ENCODE assay signal across 9 cellular contexts in genomic region chr4:184453402-184454160, GRCh38. TPM values are rescaled to one million over a fixed set of nuclear protein-coding genes. Genes with fewer than 3 reads are reported as not detected.
DNase-seq lines count a peak whose midpoint lies in the region; ATAC-seq and TF ChIP-seq lines count a peak whose summit lies in the region.
"Had no signal": no experiment of that assay in that cellular context is flagged by ENCODE, and none has a peak within 500 bp of the region (broad histone marks: within the 10 kb centered on the region; RNA-seq: fewer than 3 reads in every experiment).

No MANE protein-coding gene starts in this region.

- H3K27me3 ChIP-seq in mammary epithelial cell (ENCODE audit: insufficient read depth, low read length) (no peaks in the 10 kb centered on the region), left lung (no peaks in the 10 kb centered on the region), thyroid gland (no peaks in the 10 kb centered on the region), ovary (no peaks in the 10 kb centered on the region)

- H3K9me3 ChIP-seq in mammary epithelial cell (replicated peaks; ENCODE audit: insufficient read depth, low read length) (no peaks in the 10 kb centered on the region), left lung (no peaks in the 10 kb centered on the region), thyroid gland (no peaks in the 10 kb centered on the region), ovary (no peaks in the 10 kb centered on the region)

- peaks cover 95% of the 10 kb centered on the region for H3K79me2 ChIP-seq in mammary epithelial cell (ENCODE audit: insufficient read depth, low read length)

- H3K27ac ChIP-seq in mammary epithelial cell (ENCODE audit: insufficient read depth, low read depth, low read length) (peak overlapping the region; percentile 26), left lung (peak overlapping the region; percentile 54 to 79), thyroid gland (peak overlapping the region in 1 of 3 donors; percentile 32), ovary (no peak overlapping the region)

- no peaks in the 10 kb centered on the region for H4K20me1 ChIP-seq in mammary epithelial cell (ENCODE audit: insufficient read depth, low read length)

- H3K4me3 ChIP-seq in mammary epithelial cell (replicated peaks in 1 of 3; ENCODE audit: insufficient read depth in 1 of 3, low read depth in 2 of 3, low read length in 3 of 3) = no peak overlapping the region
- no peak overlapping the region for H3K4me3 ChIP-seq in left lung
- no peak overlapping the region for H3K4me3 ChIP-seq in thyroid gland (replicated peaks in 1 of 3)
- no peak overlapping the region for H3K4me3 ChIP-seq in ovary

- no peak for TF ChIP-seq EP300 in ovary (IDR thresholded peaks at IDR 0.05)

- peak; percentile 62 for DNase-seq in Ammon's horn (ENCODE audit: low spot score)
- peak; percentile 35 for DNase-seq in GM19240 (ENCODE audit: insufficient read length, low spot score)
- peak; percentile 70 for DNase-seq in SKM-1 (lab: John Stamatoyannopoulos, UW; ENCODE audit: unreplicated experiment)
- peak; percentile 68 for DNase-seq in mammary epithelial cell
- peak in 1 of 2 donors; percentile 65 for DNase-seq in left lung
- peak; percentile 17 to 19 for DNase-seq in thyroid gland
- no peak for DNase-seq in ovary

- BruUV-seq in mammary epithelial cell (replicated peaks; lab: Mats Ljungman, UMichigan) = no TSS peak

- H2AFZ ChIP-seq in mammary epithelial cell (ENCODE audit: low read depth, low read length) = peak overlapping the region; percentile 80

- no peak for TF ChIP-seq POLR2A in thyroid gland (IDR thresholded peaks at IDR 0.05)
- TF ChIP-seq POLR2A in ovary (IDR thresholded peaks at IDR 0.05) = no peak

- peaks cover 25% of the 10 kb centered on the region for H3K4me1 ChIP-seq in mammary epithelial cell (ENCODE audit: insufficient read depth, low read length)
- H3K4me1 ChIP-seq in left lung = peaks cover 23 to 88% of the 10 kb centered on the region in 2 donors
- peaks cover 30 to 33% of the 10 kb centered on the region in 2 donors for H3K4me1 ChIP-seq in thyroid gland
- peaks cover 20% of the 10 kb centered on the region for H3K4me1 ChIP-seq in ovary (ENCODE audit: insufficient read depth)

- in situ Hi-C loops in mammary epithelial cell (cut with MboI; ENCODE audit: low sequenced_read_pairs in 2 of 2) = no loop called here

- TF ChIP-seq CTCF in mammary epithelial cell (conservative IDR thresholded peaks at IDR 0.05 in 1 of 2, IDR thresholded peaks at IDR 0.05 in 1 of 2; ENCODE audit: extremely low read depth in 1 of 2, insufficient read depth in 1 of 2, low read depth in 1 of 2, low read length in 2 of 2) = no peak
- no peak for TF ChIP-seq CTCF in left lung (IDR thresholded peaks at IDR 0.05)
- TF ChIP-seq CTCF in thyroid gland (IDR thresholded peaks at IDR 0.05) = no peak
- TF ChIP-seq CTCF in ovary (IDR thresholded peaks at IDR 0.05) = no peak

- intact Hi-C loops in mammary epithelial cell (cut with micrococcal nuclease) = no loop called here
- intact Hi-C loops in left lung (cut with DNase I) = no loop called here
- intact Hi-C loops in thyroid gland (cut with DNase I) = no loop called here
- intact Hi-C loops in ovary (cut with DNase I) = loop anchor here in 1 of 4 donors (10.0 kb wide), 1 partner anchor 49 kb away; no protein-coding TSS in a partner anchor

- ATAC-seq in HG03159 (IDR thresholded peaks at IDR 0.05; ENCODE audit: unreplicated experiment) (peak; percentile 58), left lung (peak; percentile 88)
- ATAC-seq: HCT116 had no signal

- peak overlapping the region; percentile 70 for H3K4me2 ChIP-seq in mammary epithelial cell (ENCODE audit: insufficient read depth, low read depth, low read length)

- H3K36me3 ChIP-seq in mammary epithelial cell (ENCODE audit: insufficient read depth, low read length) (no peaks in the 10 kb centered on the region), left lung (peaks cover 0 to 8% of the 10 kb centered on the region in 2 donors), thyroid gland (no peaks in the 10 kb centered on the region), ovary (no peaks in the 10 kb centered on the region)

- dilution Hi-C loops in mammary epithelial cell (cut with HindIII; ENCODE audit: low sequenced_read_pairs) = no loop called here

- CTCF ChIA-PET in mammary epithelial cell (lab: Charles Lee; ENCODE audit: low non-redundant PET) = no interaction called here

- no peak overlapping the region for H3K9ac ChIP-seq in mammary epithelial cell (ENCODE audit: insufficient read depth, low read length)

- 15% methylated on average over 10 of the region's 10 CpGs for WGBS in mammary epithelial cell (ENCODE audit: low coverage, missing lambda C conversion rate)
- 16 to 20% methylated on average over 10 of the region's 10 CpGs for WGBS in thyroid gland, 2 donors
- 7 to 15% (median 8%) methylated on average over 10 of the region's 10 CpGs for WGBS in ovary, 3 donors

RNA-seq across cellular contexts. Expression of gene IRF2, which starts 20.8 kb away (rescaled TPM):
- total RNA-seq in mammary epithelial cell (10 to 100 TPM; 22.0 to 23.3 TPM), left lung (10 to 100 TPM; 32.8 to 50.2 TPM), thyroid gland (10 to 100 TPM; 24.7 to 39.8 (median 34.5) TPM), ovary (10 to 100 TPM; 27.8 to 68.4 (median 40.7) TPM)
- polyA plus RNA-seq in mammary epithelial cell (24.1 TPM), ovary (10 to 100 TPM; 31.7 to 60.6 TPM)
- polyA minus RNA-seq in mammary epithelial cell = 31.3 TPM

Comparison
In these comparisons a context has a peak if more than half of its experiments do, and no peak if none do; other contexts are left out.
1. DNase-seq: peak in Ammon's horn (single experiment), GM19240 (single experiment), SKM-1 (single experiment), mammary epithelial cell (single experiment) and thyroid gland (2 of 2); none in ovary (0 of 5).
2. H3K27ac ChIP-seq: peak in mammary epithelial cell (single experiment) and left lung (2 of 2); none in ovary (0 of 2).